ENCODE assay signal across 10 cellular contexts in the genomic region with DNA sequence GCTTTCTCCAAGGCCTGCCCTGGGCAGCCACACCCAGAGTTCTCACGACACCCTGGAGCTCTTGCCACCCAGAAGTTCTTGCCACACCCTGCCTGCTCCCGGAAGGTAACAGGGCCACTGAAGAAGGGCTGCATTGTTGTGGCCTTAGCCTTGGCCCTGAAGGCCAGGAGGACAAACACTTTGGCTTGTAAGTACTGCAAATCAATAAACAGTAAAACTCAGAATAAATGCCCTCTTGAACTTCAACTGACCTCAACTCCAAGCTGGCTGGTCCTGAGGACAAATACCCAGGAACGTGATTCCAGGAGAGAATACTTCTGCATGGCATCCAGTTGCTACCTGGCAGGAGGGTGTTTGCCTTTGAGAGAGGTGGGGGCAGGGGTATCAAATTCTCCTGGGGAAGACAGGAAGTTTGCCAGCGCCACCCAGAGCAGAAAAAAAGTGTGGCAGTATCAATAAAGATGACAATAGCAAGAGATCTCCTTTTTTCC. TPM values are rescaled to one million over a fixed set of nuclear protein-coding genes. Genes with fewer than 3 reads are reported as not detected.
DNase-seq lines count a peak whose midpoint lies in the region; ATAC-seq lines count a peak whose summit lies in the region.
"Had no signal": no experiment of that assay in that cellular context is flagged by ENCODE, and none has a peak within 500 bp of the region (broad histone marks: within the 10 kb centered on the region; RNA-seq: fewer than 3 reads in every experiment).

No MANE protein-coding gene starts in this region.

- no peaks in the 10 kb centered on the region for H3K36me3 ChIP-seq in esophagus (ENCODE audit: control insufficient read depth in 2 of 2, insufficient read depth in 2 of 2, low read length in 1 of 2)

- H3K27me3 Mint-ChIP-seq in stimulated activated naive B cell treated with anti-CD40 and anti-IgM and Interleukin-4, amounts not matched to agents 10 μg/mL and 1 μg/mL and 100 μg/mL, for 72 hours = peaks cover 0 to 3% of the 10 kb centered on the region in 2 donors
- H3K27me3 Mint-ChIP-seq in T-helper 2 cell treated with Interferon-gamma antibody and Interleukin-4, amounts not matched to agents 5 μg/mL and 100 μg/mL, for 36 hours (ENCODE audit: low read depth) = peaks cover 9% of the 10 kb centered on the region

- peak overlapping the region; percentile 67 for H3K27ac Mint-ChIP-seq in stimulated activated naive B cell treated with anti-CD40 and anti-IgM and Interleukin-4, amounts not matched to agents 10 μg/mL and 1 μg/mL and 100 μg/mL, for 72 hours
- H3K27ac Mint-ChIP-seq in T-helper 2 cell treated with Interferon-gamma antibody and Interleukin-4, amounts not matched to agents 5 μg/mL and 100 μg/mL, for 36 hours = no peak overlapping the region

- peak overlapping the region; percentile 38 to 91 for H3K27ac ChIP-seq in esophagus (ENCODE audit: low read depth in 2 of 2, low read length in 1 of 2)

- no peak for ATAC-seq in stimulated activated naive B cell treated with anti-CD40 and anti-IgM and Interleukin-4, amounts not matched to agents 10 μg/mL and 1 μg/mL and 100 μg/mL, for 72 hours (replicated peaks)
- ATAC-seq in HG03469 (IDR thresholded peaks at IDR 0.05; ENCODE audit: unreplicated experiment) = no peak

- H3K36me3 Mint-ChIP-seq in stimulated activated naive B cell treated with anti-CD40 and anti-IgM and Interleukin-4, amounts not matched to agents 10 μg/mL and 1 μg/mL and 100 μg/mL, for 72 hours = peaks cover 2 to 10% of the 10 kb centered on the region in 2 donors
- no peaks in the 10 kb centered on the region for H3K36me3 Mint-ChIP-seq in T-helper 2 cell treated with Interferon-gamma antibody and Interleukin-4, amounts not matched to agents 5 μg/mL and 100 μg/mL, for 36 hours (ENCODE audit: low read depth)

- H3K9me3 Mint-ChIP-seq in stimulated activated naive B cell treated with anti-CD40 and anti-IgM and Interleukin-4, amounts not matched to agents 10 μg/mL and 1 μg/mL and 100 μg/mL, for 72 hours = peaks cover 9 to 10% of the 10 kb centered on the region in 2 donors
- peaks cover 10% of the 10 kb centered on the region for H3K9me3 Mint-ChIP-seq in T-helper 2 cell treated with Interferon-gamma antibody and Interleukin-4, amounts not matched to agents 5 μg/mL and 100 μg/mL, for 36 hours

- H3K4me1 ChIP-seq in esophagus (ENCODE audit: control insufficient read depth in 2 of 2, insufficient read depth in 2 of 2, low read length in 1 of 2) = peaks cover 0 to 10% of the 10 kb centered on the region in 2 donors

- no peaks in the 10 kb centered on the region for H3K27me3 ChIP-seq in esophagus (ENCODE audit: control insufficient read depth in 1 of 2, insufficient read depth in 2 of 2, low read length in 2 of 2)

- WGBS in esophagus, 2 donors = 42 to 50% methylated on average over 4 of the region's 4 CpGs

- no peaks in the 10 kb centered on the region for H3K9me3 ChIP-seq in esophagus (ENCODE audit: control insufficient read depth in 2 of 2, insufficient read depth in 1 of 2, low read depth in 1 of 2, low read length in 1 of 2)

- H3K4me1 Mint-ChIP-seq in stimulated activated naive B cell treated with anti-CD40 and anti-IgM and Interleukin-4, amounts not matched to agents 10 μg/mL and 1 μg/mL and 100 μg/mL, for 72 hours = peaks cover 37 to 46% of the 10 kb centered on the region in 2 donors
- H3K4me1 Mint-ChIP-seq in T-helper 2 cell treated with Interferon-gamma antibody and Interleukin-4, amounts not matched to agents 5 μg/mL and 100 μg/mL, for 36 hours (ENCODE audit: low read depth) = peaks cover 20% of the 10 kb centered on the region

- peak; percentile 18 for DNase-seq in NCI-H2171 treated with DMSO at 0.1 percent for 48 hours (lab: John Stamatoyannopoulos, UW)
- no peak for DNase-seq in NCI-H2171 (lab: John Stamatoyannopoulos, UW)
- DNase-seq in NCI-H748 (lab: John Stamatoyannopoulos, UW; ENCODE audit: unreplicated experiment) = peak; percentile 64
- DNase-seq in stimulated activated naive B cell treated with anti-CD40 and anti-IgM and Interleukin-4, amounts not matched to agents 10 μg/mL and 1 μg/mL and 100 μg/mL, for 72 hours = no peak
- no peak for DNase-seq in epidermal melanocyte (ENCODE audit: insufficient read length, low spot score)
- DNase-seq in T-helper 2 cell treated with Interferon-gamma antibody and Interleukin-4, amounts not matched to agents 5 μg/mL and 100 μg/mL, for 36 hours (ENCODE audit: low spot score) = no peak
- DNase-seq: Karpas-422, mesenchymal stem cell had no signal

- no peak overlapping the region for H3K4me3 ChIP-seq in esophagus (ENCODE audit: low read depth in 1 of 2, low read length in 2 of 2)

- H3K4me3 Mint-ChIP-seq in stimulated activated naive B cell treated with anti-CD40 and anti-IgM and Interleukin-4, amounts not matched to agents 10 μg/mL and 1 μg/mL and 100 μg/mL, for 72 hours = no peak overlapping the region
- H3K4me3 Mint-ChIP-seq in T-helper 2 cell treated with Interferon-gamma antibody and Interleukin-4, amounts not matched to agents 5 μg/mL and 100 μg/mL, for 36 hours = no peak overlapping the region

RNA-seq across cellular contexts. Expression of gene TLR10, which starts 54.1 kb away (rescaled TPM):
- polyA plus RNA-seq in esophagus = under 1 TPM; 0.12 to 0.16 TPM

Comparison
In these comparisons a context has a peak if more than half of its experiments do, and no peak if none do; other contexts are left out.
1. DNase-seq: peak in NCI-H2171 treated with DMSO at 0.1 percent for 48 hours (single experiment) and NCI-H748 (single experiment); none in NCI-H2171 (single experiment), stimulated activated naive B cell treated with anti-CD40 and anti-IgM and Interleukin-4, amounts not matched to agents 10 μg/mL and 1 μg/mL and 100 μg/mL, for 72 hours (single experiment), epidermal melanocyte (single experiment) and T-helper 2 cell treated with Interferon-gamma antibody and Interleukin-4, amounts not matched to agents 5 μg/mL and 100 μg/mL, for 36 hours (single experiment).